Comparison of ENCODE assay signal across 8 cellular contexts in genomic region chr2:61906187-61906470, GRCh38. TPM values are rescaled to one million over a fixed set of nuclear protein-coding genes. Genes with fewer than 3 reads are reported as not detected.
DNase-seq lines count a peak whose midpoint lies in the region; ATAC-seq, FAIRE-seq and TF ChIP-seq lines count a peak whose summit lies in the region.

No MANE protein-coding gene starts in this region.

- H3K4me3 Mint-ChIP-seq in activated CD4-positive, alpha-beta T cell treated with anti-CD3 and anti-CD28 coated beads, Interleukin-2, amount 10 ng/mL, durations not matched to agents 24 days and 14 days: peak overlapping the region; percentile 89

- H3K27me3 Mint-ChIP-seq in activated CD4-positive, alpha-beta T cell treated with anti-CD3 and anti-CD28 coated beads, Interleukin-2, amount 10 ng/mL, durations not matched to agents 24 days and 14 days: no peaks in the 10 kb centered on the region

- peaks cover 18% of the 10 kb centered on the region for H3K79me2 ChIP-seq in smooth muscle cell (ENCODE audit: low read depth)

- peak overlapping the region; percentile 82 for H3K27ac Mint-ChIP-seq in activated CD4-positive, alpha-beta T cell treated with anti-CD3 and anti-CD28 coated beads, Interleukin-2, amount 10 ng/mL, durations not matched to agents 24 days and 14 days

- intact Hi-C loops in activated CD4-positive, alpha-beta T cell treated with anti-CD3 and anti-CD28 coated beads, Interleukin-2, amount 10 ng/mL, durations not matched to agents 24 days and 14 days (cut with micrococcal nuclease): loop anchor here (5.0 kb wide), 2 partner anchors 291 to 401 kb away; partner anchors contain the start of gene B3GNT2
- intact Hi-C loops in heart right ventricle (cut with DNase I): no loop called here

- peaks cover 10% of the 10 kb centered on the region for H3K4me1 Mint-ChIP-seq in activated CD4-positive, alpha-beta T cell treated with anti-CD3 and anti-CD28 coated beads, Interleukin-2, amount 10 ng/mL, durations not matched to agents 24 days and 14 days

- peak overlapping the region; percentile 32 to 87 (median 76) for H3K4me3 ChIP-seq in heart right ventricle
- peak overlapping the region; percentile 62 for H3K4me3 ChIP-seq in smooth muscle cell

- peak; percentile 12 for ATAC-seq in SK-N-SH treated with all-trans-retinoic acid at 6 μM for 48 hours
- ATAC-seq in heart right ventricle: peak in 6 of 8 donors; percentile 9 to 37 (median 20)
- ATAC-seq in HG03039 (IDR thresholded peaks at IDR 0.05; ENCODE audit: unreplicated experiment): no peak

- 1% methylated on average over 6 of the region's 6 CpGs for WGBS in heart right ventricle, 2 donors
- 10% methylated on average over 6 of the region's 6 CpGs for WGBS in smooth muscle cell (ENCODE audit: low lambda C conversion rate)

- TF ChIP-seq CTCF in heart right ventricle (IDR thresholded peaks at IDR 0.05): no peak
- no peak for TF ChIP-seq CTCF in smooth muscle cell (IDR thresholded peaks at IDR 0.05; ENCODE audit: borderline replicate concordance, insufficient read depth, poor library complexity, severe bottlenecking)

- H3K4me2 ChIP-seq in smooth muscle cell: peak overlapping the region; percentile 93

- no peaks in the 10 kb centered on the region for H3K27me3 ChIP-seq in heart right ventricle
- H3K27me3 ChIP-seq in smooth muscle cell (ENCODE audit: low read depth): no peaks in the 10 kb centered on the region

- no peaks in the 10 kb centered on the region for H3F3A ChIP-seq in smooth muscle cell (ENCODE audit: low read depth)

- H3K9me3 ChIP-seq in heart right ventricle (no peaks in the 10 kb centered on the region), smooth muscle cell (replicated peaks; ENCODE audit: low read depth) (no peaks in the 10 kb centered on the region)

- FAIRE-seq in frontal cortex (lab: Jason Lieb, UNC): no peak

- H3K27ac ChIP-seq in heart right ventricle (peak overlapping the region in 7 of 10 donors; percentile 69 to 87 (median 80)), smooth muscle cell (ENCODE audit: low read depth) (no peak overlapping the region)

- H3K9me3 Mint-ChIP-seq in activated CD4-positive, alpha-beta T cell treated with anti-CD3 and anti-CD28 coated beads, Interleukin-2, amount 10 ng/mL, durations not matched to agents 24 days and 14 days: no peaks in the 10 kb centered on the region

- peak overlapping the region; percentile 55 for H3K9ac ChIP-seq in smooth muscle cell (ENCODE audit: low read depth)

- H3K4me1 ChIP-seq in heart right ventricle (peaks cover 0 to 31% (median 18%) of the 10 kb centered on the region in 9 donors), smooth muscle cell (ENCODE audit: low read depth) (peaks cover 9% of the 10 kb centered on the region)

- peaks cover 0 to 14% (median 0%) of the 10 kb centered on the region in 9 donors for H3K36me3 ChIP-seq in heart right ventricle
- no peaks in the 10 kb centered on the region for H3K36me3 ChIP-seq in smooth muscle cell (ENCODE audit: low read depth)

- H4K20me1 ChIP-seq in smooth muscle cell (ENCODE audit: low read depth): no peaks in the 10 kb centered on the region

- H3K36me3 Mint-ChIP-seq in activated CD4-positive, alpha-beta T cell treated with anti-CD3 and anti-CD28 coated beads, Interleukin-2, amount 10 ng/mL, durations not matched to agents 24 days and 14 days (ENCODE audit: low read depth): no peaks in the 10 kb centered on the region

- peak overlapping the region; percentile 94 for H2AFZ ChIP-seq in smooth muscle cell (ENCODE audit: low read depth)

- DNase-seq in activated CD4-positive, alpha-beta T cell treated with anti-CD3 and anti-CD28 coated beads, Interleukin-2, amount 10 ng/mL, durations not matched to agents 24 days and 14 days: no peak
- no peak for DNase-seq in activated CD4-positive, alpha-beta T cell treated with anti-CD3 and anti-CD28 coated beads, Interleukin-2, amount 50 U/mL, for 48 hours
- DNase-seq in heart right ventricle: no peak
- DNase-seq in smooth muscle cell (lab: John Stamatoyannopoulos, UW; ENCODE audit: unreplicated experiment): no peak
- DNase-seq in frontal cortex (ENCODE audit: low spot score in 2 of 2): no peak
- DNase-seq in NCI-H748 treated with DMSO at 0.1 percent for 48 hours (lab: John Stamatoyannopoulos, UW): no peak

TF ChIP-seq in SK-N-SH treated with all-trans-retinoic acid at 6 μM for 48 hours, 23 proteins besides CTCF, POLR2A, EP300 and RAD21:
- TF ChIP-seq TSHZ2 (CRISPR knock-in tag; IDR thresholded peaks at IDR 0.05) (no peak), ZNF8 (CRISPR knock-in tag; IDR thresholded peaks at IDR 0.05) (no peak), CSRNP3 (CRISPR knock-in tag; IDR thresholded peaks at IDR 0.05) (no peak), CSDC2 (CRISPR knock-in tag; IDR thresholded peaks at IDR 0.05) (no peak), ARNTL (CRISPR knock-in tag; IDR thresholded peaks at IDR 0.05; ENCODE audit: borderline replicate concordance, low read depth) (no peak)
TF ChIP-seq in SK-N-SH treated with all-trans-retinoic acid at 6 μM for 48 hours: peak in this region for 0.

RNA-seq across cellular contexts. Expression of gene COMMD1, which starts 0.7 kb away (rescaled TPM):
- 27.2 and 27.6 TPM in 2 replicates for total RNA-seq in activated CD4-positive, alpha-beta T cell treated with anti-CD3 and anti-CD28 coated beads, Interleukin-2, amount 10 ng/mL, durations not matched to agents 24 days and 14 days
- 10 to 100 TPM; 51.1 to 90.2 (median 58.9) TPM for total RNA-seq in heart right ventricle
- polyA plus RNA-seq in heart right ventricle: 10 to 100 TPM; 72.4 to 82.1 TPM
- 37.9 and 50.6 TPM in 2 replicates for total RNA-seq in smooth muscle cell
- polyA plus RNA-seq in smooth muscle cell: 73.8 and 82.9 TPM in 2 replicates
- total RNA-seq in frontal cortex: 40.8 TPM

RNA-seq across cellular contexts. Expression of gene CCT4, which starts 17.7 kb away (rescaled TPM):
- 398 and 407 TPM in 2 replicates for total RNA-seq in activated CD4-positive, alpha-beta T cell treated with anti-CD3 and anti-CD28 coated beads, Interleukin-2, amount 10 ng/mL, durations not matched to agents 24 days and 14 days
- total RNA-seq in heart right ventricle (100 to 1,000 TPM in 4 of 10 donors, 10 to 100 TPM in 6; 86.0 to 118 (median 98.7) TPM), smooth muscle cell (164 and 180 TPM in 2 replicates), frontal cortex (223 TPM)
- polyA plus RNA-seq in heart right ventricle (100 to 1,000 TPM in 1 of 2 donors, 10 to 100 TPM in 1; 27.0 to 133 TPM), smooth muscle cell (109 and 117 TPM in 2 replicates)

RNA-seq across cellular contexts. Expression of gene FAM161A, which starts 52.3 kb away (rescaled TPM):
- total RNA-seq in activated CD4-positive, alpha-beta T cell treated with anti-CD3 and anti-CD28 coated beads, Interleukin-2, amount 10 ng/mL, durations not matched to agents 24 days and 14 days: 3.8 and 4.5 TPM in 2 replicates
- total RNA-seq in heart right ventricle (1 to 10 TPM in 8 of 10 donors, under 1 TPM in 2; 0.67 to 2.5 (median 1.5) TPM), smooth muscle cell (3.9 TPM in 2 replicates), frontal cortex (29.8 TPM)
- polyA plus RNA-seq in heart right ventricle (1 to 10 TPM; 1.1 to 2.4 TPM), smooth muscle cell (4.1 and 5.7 TPM in 2 replicates)
